In the genomic region with DNA sequence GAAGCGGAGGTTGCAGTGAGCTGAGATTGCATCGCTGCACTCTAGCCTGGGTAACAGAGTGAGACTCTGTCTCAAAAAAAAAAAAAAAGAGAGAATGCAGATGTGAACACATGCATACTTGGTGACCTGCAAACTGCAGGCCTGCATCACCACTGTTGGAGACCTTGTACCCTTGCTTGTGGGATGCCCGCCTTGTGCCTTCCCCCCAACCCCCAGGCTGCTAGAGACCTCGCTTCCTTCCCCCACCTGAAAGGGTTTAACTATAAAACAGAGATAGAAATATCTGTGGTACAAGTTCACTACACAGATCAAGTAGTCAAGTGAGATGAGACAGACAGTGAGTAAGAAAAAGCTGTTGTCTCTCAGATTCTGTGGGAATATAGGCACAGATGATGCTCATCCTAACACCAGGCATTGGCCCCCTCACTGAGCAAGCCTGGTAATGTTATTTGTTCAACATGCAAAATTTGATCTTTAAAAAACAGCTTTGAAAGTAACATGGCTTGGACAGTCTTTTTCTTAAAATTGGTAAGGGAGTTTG, we compare ENCODE assay signal across 1 cellular context.
TF ChIP-seq lines count a peak whose summit lies in the region.

No MANE protein-coding gene starts in this region.

TF ChIP-seq in GM23338, 12 proteins besides CTCF, POLR2A, EP300 and RAD21:
- TF ChIP-seq, protein P1, sequence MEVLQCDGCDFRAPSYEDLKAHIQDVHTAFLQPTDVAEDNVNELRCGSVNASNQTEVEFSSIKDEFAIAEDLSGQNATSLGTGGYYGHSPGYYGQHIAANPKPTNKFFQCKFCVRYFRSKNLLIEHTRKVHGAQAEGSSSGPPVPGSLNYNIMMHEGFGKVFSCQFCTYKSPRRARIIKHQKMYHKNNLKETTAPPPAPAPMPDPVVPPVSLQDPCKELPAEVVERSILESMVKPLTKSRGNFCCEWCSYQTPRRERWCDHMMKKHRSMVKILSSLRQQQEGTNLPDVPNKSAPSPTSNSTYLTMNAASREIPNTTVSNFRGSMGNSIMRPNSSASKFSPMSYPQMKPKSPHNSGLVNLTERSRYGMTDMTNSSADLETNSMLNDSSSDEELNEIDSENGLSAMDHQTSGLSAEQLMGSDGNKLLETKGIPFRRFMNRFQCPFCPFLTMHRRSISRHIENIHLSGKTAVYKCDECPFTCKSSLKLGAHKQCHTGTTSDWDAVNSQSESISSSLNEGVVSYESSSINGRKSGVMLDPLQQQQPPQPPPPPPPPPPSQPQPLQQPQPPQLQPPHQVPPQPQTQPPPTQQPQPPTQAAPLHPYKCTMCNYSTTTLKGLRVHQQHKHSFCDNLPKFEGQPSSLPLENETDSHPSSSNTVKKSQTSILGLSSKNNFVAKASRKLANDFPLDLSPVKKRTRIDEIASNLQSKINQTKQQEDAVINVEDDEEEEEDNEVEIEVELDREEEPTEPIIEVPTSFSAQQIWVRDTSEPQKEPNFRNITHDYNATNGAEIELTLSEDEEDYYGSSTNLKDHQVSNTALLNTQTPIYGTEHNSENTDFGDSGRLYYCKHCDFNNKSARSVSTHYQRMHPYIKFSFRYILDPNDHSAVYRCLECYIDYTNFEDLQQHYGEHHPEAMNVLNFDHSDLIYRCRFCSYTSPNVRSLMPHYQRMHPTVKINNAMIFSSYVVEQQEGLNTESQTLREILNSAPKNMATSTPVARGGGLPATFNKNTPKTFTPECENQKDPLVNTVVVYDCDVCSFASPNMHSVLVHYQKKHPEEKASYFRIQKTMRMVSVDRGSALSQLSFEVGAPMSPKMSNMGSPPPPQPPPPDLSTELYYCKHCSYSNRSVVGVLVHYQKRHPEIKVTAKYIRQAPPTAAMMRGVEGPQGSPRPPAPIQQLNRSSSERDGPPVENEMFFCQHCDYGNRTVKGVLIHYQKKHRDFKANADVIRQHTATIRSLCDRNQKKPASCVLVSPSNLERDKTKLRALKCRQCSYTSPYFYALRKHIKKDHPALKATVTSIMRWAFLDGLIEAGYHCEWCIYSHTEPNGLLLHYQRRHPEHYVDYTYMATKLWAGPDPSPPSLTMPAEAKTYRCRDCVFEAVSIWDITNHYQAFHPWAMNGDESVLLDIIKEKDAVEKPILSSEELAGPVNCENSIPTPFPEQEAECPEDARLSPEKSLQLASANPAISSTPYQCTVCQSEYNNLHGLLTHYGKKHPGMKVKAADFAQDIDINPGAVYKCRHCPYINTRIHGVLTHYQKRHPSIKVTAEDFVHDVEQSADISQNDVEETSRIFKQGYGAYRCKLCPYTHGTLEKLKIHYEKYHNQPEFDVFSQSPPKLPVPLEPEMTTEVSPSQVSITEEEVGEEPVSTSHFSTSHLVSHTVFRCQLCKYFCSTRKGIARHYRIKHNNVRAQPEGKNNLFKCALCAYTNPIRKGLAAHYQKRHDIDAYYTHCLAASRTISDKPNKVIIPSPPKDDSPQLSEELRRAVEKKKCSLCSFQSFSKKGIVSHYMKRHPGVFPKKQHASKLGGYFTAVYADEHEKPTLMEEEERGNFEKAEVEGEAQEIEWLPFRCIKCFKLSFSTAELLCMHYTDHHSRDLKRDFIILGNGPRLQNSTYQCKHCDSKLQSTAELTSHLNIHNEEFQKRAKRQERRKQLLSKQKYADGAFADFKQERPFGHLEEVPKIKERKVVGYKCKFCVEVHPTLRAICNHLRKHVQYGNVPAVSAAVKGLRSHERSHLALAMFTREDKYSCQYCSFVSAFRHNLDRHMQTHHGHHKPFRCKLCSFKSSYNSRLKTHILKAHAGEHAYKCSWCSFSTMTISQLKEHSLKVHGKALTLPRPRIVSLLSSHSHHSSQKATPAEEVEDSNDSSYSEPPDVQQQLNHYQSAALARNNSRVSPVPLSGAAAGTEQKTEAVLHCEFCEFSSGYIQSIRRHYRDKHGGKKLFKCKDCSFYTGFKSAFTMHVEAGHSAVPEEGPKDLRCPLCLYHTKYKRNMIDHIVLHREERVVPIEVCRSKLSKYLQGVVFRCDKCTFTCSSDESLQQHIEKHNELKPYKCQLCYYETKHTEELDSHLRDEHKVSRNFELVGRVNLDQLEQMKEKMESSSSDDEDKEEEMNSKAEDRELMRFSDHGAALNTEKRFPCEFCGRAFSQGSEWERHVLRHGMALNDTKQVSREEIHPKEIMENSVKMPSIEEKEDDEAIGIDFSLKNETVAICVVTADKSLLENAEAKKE (CRISPR knock-in tag; IDR thresholded peaks at IDR 0.05): no peak
- TF ChIP-seq JUNB (IDR thresholded peaks at IDR 0.05; ENCODE audit: unreplicated experiment): no peak
- no peak for TF ChIP-seq ZNF114 (CRISPR knock-in tag; IDR thresholded peaks at IDR 0.05)
- no peak for TF ChIP-seq ZNF331 (CRISPR knock-in tag; IDR thresholded peaks at IDR 0.05; ENCODE audit: low read depth)
- TF ChIP-seq REST (IDR thresholded peaks at IDR 0.05; ENCODE audit: unreplicated experiment): no peak
